ENCODE assay signal across 8 cellular contexts in genomic region chr2:10072656-10073480, GRCh38. TPM values are rescaled to one million over a fixed set of nuclear protein-coding genes. Genes with fewer than 3 reads are reported as not detected.
DNase-seq lines count a peak whose midpoint lies in the region; FAIRE-seq and TF ChIP-seq lines count a peak whose summit lies in the region.

No MANE protein-coding gene starts in this region.

- POLR2A ChIA-PET in HEK293T (lab: Yijun Ruan, JAX), result interaction anchor here (1.0 to 2.2 kb wide), 5 partner anchors 12 to 50 kb away, joined by 3 to 7 read pairs (median 3); partner anchors contain the start of genes KLF11 and RRM2
- POLR2A ChIA-PET in SK-N-SH (lab: Yijun Ruan, JAX), result interaction anchor here (0.5 to 2.1 kb wide), 6 partner anchors 22 to 375 kb away, joined by 3 to 9 read pairs (median 4); partner anchors contain the start of gene ODC1

- peak; percentile 96 for TF ChIP-seq CTCF in SK-N-SH (IDR thresholded peaks at IDR 0.05)

- peak overlapping the region; percentile 30 for H3K4me2 ChIP-seq in SK-N-SH

- TF ChIP-seq RAD21 in SK-N-SH (IDR thresholded peaks at IDR 0.05; ENCODE audit: low read length), result peak; percentile 91

- TF ChIP-seq EP300 in SK-N-SH (IDR thresholded peaks at IDR 0.05; ENCODE audit: borderline replicate concordance in 1 of 2, low read depth in 1 of 2, low read length in 1 of 2), result no peak

- no peak overlapping the region; a peak in 1 of 4 replicates for H3K4me3 ChIP-seq in SK-N-SH (ENCODE audit: low read depth in 2 of 2, low read length in 1 of 2)

- no peak overlapping the region for H2AFZ ChIP-seq in SK-N-SH (ENCODE audit: low read depth)

- CTCF ChIA-PET in HEK293T (lab: Yijun Ruan, JAX) (interaction anchor here (0.8 to 4.4 kb wide), 14 partner anchors 10 to 587 kb away, joined by 3 to 46 read pairs (median 5); no protein-coding TSS in a partner anchor), SK-N-SH (lab: Yijun Ruan, JAX) (interaction anchor here (0.5 to 28.7 kb wide), 97 partner anchors 9 to 604 kb away, joined by 3 to 946 read pairs (median 4); partner anchors contain the start of genes CYS1, HPCAL1, KLF11 and ODC1)

- 24% methylated on average over 18 of the region's 20 CpGs for WGBS in SK-N-SH (ENCODE audit: low lambda C conversion rate)

- peaks cover 17% of the 10 kb centered on the region; the same call in 1 of the 2 replicates for H3K27me3 ChIP-seq in SK-N-SH (ENCODE audit: insufficient read depth)

- no peaks in the 10 kb centered on the region for H3K79me2 ChIP-seq in SK-N-SH (ENCODE audit: insufficient read depth)

- FAIRE-seq in G401.6 (lab: Jason Lieb, UNC), result peak; percentile 97

- peaks cover 0 to 2% of the 10 kb centered on the region in 2 experiments; a peak in 1 of 4 replicates for H3K4me1 ChIP-seq in SK-N-SH (ENCODE audit: control insufficient read depth in 1 of 2, insufficient read depth in 2 of 2, low read depth in 1 of 2, low read length in 1 of 2)

- H3K36me3 ChIP-seq in SK-N-SH (replicated peaks in 1 of 2; ENCODE audit: control insufficient read depth in 1 of 2, insufficient read depth in 2 of 2, low read length in 1 of 2), result no peaks in the 10 kb centered on the region

- H3K27ac ChIP-seq in SK-N-SH (ENCODE audit: low read depth in 2 of 2, low read length in 1 of 2), result no peak overlapping the region

- intact Hi-C loops in posterior cingulate gyrus (cut with DNase I), result loop anchor here (2.0 kb wide), 2 partner anchors 24 to 362 kb away; no protein-coding TSS in a partner anchor

- H3K9me2 ChIP-seq in SK-N-SH, result no peaks in the 10 kb centered on the region

- no peaks in the 10 kb centered on the region for H3F3A ChIP-seq in SK-N-SH (replicated peaks; ENCODE audit: insufficient read depth)

- H3K9me3 ChIP-seq in SK-N-SH, result 0 out of 2 replicates have a peak, but pooled peaks cover under 1% of the 10 kb centered on the region

- no peaks in the 10 kb centered on the region for H4K20me1 ChIP-seq in SK-N-SH (ENCODE audit: insufficient read depth)

- peak; percentile 90 for DNase-seq in HEK293T (ENCODE audit: extremely low spot score)
- peak; percentile 83 for DNase-seq in NCI-H1105 (lab: John Stamatoyannopoulos, UW)
- DNase-seq in SK-N-SH, result peak; percentile 97
- DNase-seq in activated naive CD4-positive, alpha-beta T cell treated with anti-CD3 and anti-CD28 coated beads, Interleukin-2, amount 50 U/mL, for 16 hours, result peak; percentile 74
- DNase-seq in glomerular visceral epithelial cell (ENCODE audit: extremely low spot score), result peak; percentile 80
- DNase-seq in posterior cingulate gyrus, result peak; percentile 54 to 96 (median 80)
- DNase-seq in ureter (ENCODE audit: low spot score), result peak; percentile 88

- H3K9ac ChIP-seq in SK-N-SH, result no peak overlapping the region

TF ChIP-seq in HEK293T, 16 proteins besides CTCF, POLR2A, EP300 and RAD21:
- no peak for TF ChIP-seq FOXA1 (IDR thresholded peaks at IDR 0.05)
- no peak for TF ChIP-seq HDGF (IDR thresholded peaks at IDR 0.05; ENCODE audit: borderline replicate concordance)
- no peak for TF ChIP-seq FOXM1 (IDR thresholded peaks at IDR 0.05; ENCODE audit: borderline replicate concordance)
- no peak for TF ChIP-seq NFRKB (IDR thresholded peaks at IDR 0.05)
- no peak for TF ChIP-seq CTBP1 (IDR thresholded peaks at IDR 0.05; ENCODE audit: borderline replicate concordance)
- TF ChIP-seq ELF4 (IDR thresholded peaks at IDR 0.05), result no peak
- no peak for TF ChIP-seq FOXK2 (IDR thresholded peaks at IDR 0.05)
- TF ChIP-seq BHLHE40 (IDR thresholded peaks at IDR 0.05; ENCODE audit: borderline replicate concordance), result no peak
- no peak for TF ChIP-seq L3MBTL2 (conservative IDR thresholded peaks at IDR 0.05)

TF ChIP-seq in SK-N-SH, 30 proteins besides CTCF, POLR2A, EP300 and RAD21 (continues in another document):
- peak; percentile 43; the same call in 1 of the 2 replicates for TF ChIP-seq NFIC (IDR thresholded peaks at IDR 0.05; ENCODE audit: borderline replicate concordance)
- peak; percentile 97 for TF ChIP-seq SMC3 (IDR thresholded peaks at IDR 0.05; ENCODE audit: low read depth, low read length)
- TF ChIP-seq MXI1 (IDR thresholded peaks at IDR 0.05; ENCODE audit: low read depth, low read length), result peak; percentile 57; the same call in 1 of the 2 replicates
- TF ChIP-seq SIN3A (IDR thresholded peaks at IDR 0.05; ENCODE audit: borderline replicate concordance, low read depth, low read length), result no peak
- no peak for TF ChIP-seq USF1 (IDR thresholded peaks at IDR 0.05; ENCODE audit: borderline replicate concordance, low read depth)
- 0 out of 2 replicates have a peak, but pooled peaks have one; percentile 10 for TF ChIP-seq REST (IDR thresholded peaks at IDR 0.05; ENCODE audit: low read depth, low read length)
- TF ChIP-seq RCOR1 (IDR thresholded peaks at IDR 0.05; ENCODE audit: low read length), result peak; percentile 66; the same call in 1 of the 2 replicates
- no peak for TF ChIP-seq TCF12 (IDR thresholded peaks at IDR 0.05)
- TF ChIP-seq RXRA (IDR thresholded peaks at IDR 0.05; ENCODE audit: borderline replicate concordance, low read depth), result no peak
- TF ChIP-seq, protein P1, sequence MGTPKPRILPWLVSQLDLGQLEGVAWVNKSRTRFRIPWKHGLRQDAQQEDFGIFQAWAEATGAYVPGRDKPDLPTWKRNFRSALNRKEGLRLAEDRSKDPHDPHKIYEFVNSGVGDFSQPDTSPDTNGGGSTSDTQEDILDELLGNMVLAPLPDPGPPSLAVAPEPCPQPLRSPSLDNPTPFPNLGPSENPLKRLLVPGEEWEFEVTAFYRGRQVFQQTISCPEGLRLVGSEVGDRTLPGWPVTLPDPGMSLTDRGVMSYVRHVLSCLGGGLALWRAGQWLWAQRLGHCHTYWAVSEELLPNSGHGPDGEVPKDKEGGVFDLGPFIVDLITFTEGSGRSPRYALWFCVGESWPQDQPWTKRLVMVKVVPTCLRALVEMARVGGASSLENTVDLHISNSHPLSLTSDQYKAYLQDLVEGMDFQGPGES (IDR thresholded peaks at IDR 0.05; ENCODE audit: low read depth, low read length), result no peak
- TF ChIP-seq ZBTB33 (IDR thresholded peaks at IDR 0.05; ENCODE audit: borderline replicate concordance, low read depth), result no peak
- peak; percentile 21; the same call in 1 of the 2 replicates for TF ChIP-seq NRF1 (IDR thresholded peaks at IDR 0.05; ENCODE audit: low read depth, low read length)
- TF ChIP-seq CHD2 (IDR thresholded peaks at IDR 0.05; ENCODE audit: low read length, partially characterized antibody), result peak; percentile 65
- no peak for TF ChIP-seq FOSL2 (IDR thresholded peaks at IDR 0.05; ENCODE audit: borderline replicate concordance, low read depth)

RNA-seq across cellular contexts. Expression of gene CYS1, which starts 7.3 kb away (rescaled TPM):
- polyA plus RNA-seq in SK-N-SH (2012; rRNA removed), result 0.62 and 1.2 TPM in 2 replicates
- 0.58 and 1.1 TPM in 2 replicates for polyA plus RNA-seq in SK-N-SH (2012; cell fraction: cytosol; rRNA removed)
- 0.65 and 0.79 TPM in 2 replicates for polyA plus RNA-seq in SK-N-SH (2012; cell fraction: nucleus; rRNA removed)
- 4.0 TPM for total RNA-seq in ureter

RNA-seq across cellular contexts. Expression of gene KLF11, which starts 29.5 kb away (rescaled TPM):
- polyA plus RNA-seq in SK-N-SH (2012; rRNA removed), result 9.5 TPM in 2 replicates
- polyA plus RNA-seq in SK-N-SH (2012; cell fraction: cytosol; rRNA removed), result 8.3 and 8.8 TPM in 2 replicates
- 9.5 and 11.9 TPM in 2 replicates for polyA plus RNA-seq in SK-N-SH (2012; cell fraction: nucleus; rRNA removed)
- 18.8 TPM for total RNA-seq in ureter

RNA-seq across cellular contexts. Expression of gene RRM2, which starts 49.7 kb away (rescaled TPM):
- 23.6 and 38.9 TPM in 2 replicates for polyA plus RNA-seq in SK-N-SH (2012; rRNA removed)
- polyA plus RNA-seq in SK-N-SH (2012; cell fraction: cytosol; rRNA removed), result 32.2 and 37.7 TPM in 2 replicates
- polyA plus RNA-seq in SK-N-SH (2012; cell fraction: nucleus; rRNA removed), result 53.0 and 97.8 TPM in 2 replicates
- 2.2 TPM for total RNA-seq in ureter
